Comparison of ENCODE assay signal across 10 cellular contexts in genomic region chr20:57698867-57699275, GRCh38. TPM values are rescaled to one million over a fixed set of nuclear protein-coding genes. Genes with fewer than 3 reads are reported as not detected.
DNase-seq lines count a peak whose midpoint lies in the region; FAIRE-seq lines count a peak whose summit lies in the region.
"Had no signal": no experiment of that assay in that cellular context is flagged by ENCODE, and none has a peak within 500 bp of the region (broad histone marks: within the 10 kb centered on the region; RNA-seq: fewer than 3 reads in every experiment).

No MANE protein-coding gene starts in this region.

- H2AK5ac ChIP-seq in neuronal stem cell (ENCODE audit: low read depth, low read length) = no peak overlapping the region

- peaks cover 0 to 3% (median 0%) of the 10 kb centered on the region in 3 experiments for H3K27me3 ChIP-seq in neuronal stem cell (ENCODE audit: control insufficient read depth in 3 of 3, insufficient read depth in 3 of 3, low read depth in 1 of 3, low read length in 3 of 3)

- no peak overlapping the region for H3K4ac ChIP-seq in neuronal stem cell (ENCODE audit: low read length)

- peaks cover 50% of the 10 kb centered on the region for H3K4me1 Mint-ChIP-seq in activated naive CD4-positive, alpha-beta T cell treated with anti-CD3 and anti-CD28 coated beads, Interleukin-2, amount 50 U/mL, for 24 hours
- H3K4me1 Mint-ChIP-seq in activated T-helper 1 cell treated with anti-CD3 and anti-CD28 coated beads, Interleukin-12 subunit alpha, Interleukin-12 subunit beta, Interleukin-2, Interleukin-4 antibody, amounts not matched to agents 30 ng/mL and 10 ng/mL and 1 ng/mL, durations not matched to agents 14 hours and 24 hours and 36 hours (ENCODE audit: low read depth) = peaks cover 19% of the 10 kb centered on the region

- H3K9me3 ChIP-seq in neuronal stem cell (replicated peaks in 1 of 2; ENCODE audit: control insufficient read depth in 2 of 2, insufficient read depth in 1 of 2, low read depth in 1 of 2, low read length in 2 of 2) = no peaks in the 10 kb centered on the region

- no peak for FAIRE-seq in HTR-8/SVneo (lab: Jason Lieb, UNC)

- H3K79me1 ChIP-seq in neuronal stem cell (ENCODE audit: low read depth, low read length) = no peaks in the 10 kb centered on the region

- H2BK12ac ChIP-seq in neuronal stem cell (ENCODE audit: low read length) = no peak overlapping the region

- peak overlapping the region; percentile 3 for H3K4me3 Mint-ChIP-seq in activated naive CD4-positive, alpha-beta T cell treated with anti-CD3 and anti-CD28 coated beads, Interleukin-2, amount 50 U/mL, for 24 hours
- H3K4me3 Mint-ChIP-seq in activated T-helper 1 cell treated with anti-CD3 and anti-CD28 coated beads, Interleukin-12 subunit alpha, Interleukin-12 subunit beta, Interleukin-2, Interleukin-4 antibody, amounts not matched to agents 30 ng/mL and 10 ng/mL and 1 ng/mL, durations not matched to agents 14 hours and 24 hours and 36 hours = no peak overlapping the region

- no CpG with 5 or more reads among the region's 7 CpGs for WGBS in neuronal stem cell (ENCODE audit: extremely low coverage in 2 of 2, insufficient read length in 2 of 2, insufficient replicate concordance in 1 of 2), 2 donors

- intact Hi-C loops in activated T-helper 1 cell treated with anti-CD3 and anti-CD28 coated beads, Interleukin-12 subunit alpha, Interleukin-12 subunit beta, Interleukin-2, Interleukin-4 antibody, amounts not matched to agents 30 ng/mL and 10 ng/mL and 1 ng/mL, durations not matched to agents 14 hours and 24 hours and 36 hours (cut with micrococcal nuclease) = loop anchor here (1.0 kb wide), 4 partner anchors 11 to 80 kb away; partner anchors contain the start of gene PMEPA1

- H2BK5ac ChIP-seq in neuronal stem cell (ENCODE audit: low read length) = no peak overlapping the region

- H3K23ac ChIP-seq in neuronal stem cell (ENCODE audit: low read depth, low read length, poor library complexity) = no peak overlapping the region

- no peak overlapping the region for H4K91ac ChIP-seq in neuronal stem cell (ENCODE audit: low read depth, low read length, poor library complexity)

- no peak overlapping the region for H2BK120ac ChIP-seq in neuronal stem cell (ENCODE audit: low read depth, low read length)

- H3K4me1 ChIP-seq in neuronal stem cell (ENCODE audit: control insufficient read depth in 2 of 2, insufficient read depth in 1 of 2, low read depth in 1 of 2, low read length in 2 of 2) = no peaks in the 10 kb centered on the region

- H3K4me3 ChIP-seq in neuronal stem cell (ENCODE audit: low read length in 2 of 2) = peak overlapping the region in 1 of 2 donors; percentile 52

- H3K4me2 ChIP-seq in neuronal stem cell (ENCODE audit: insufficient read depth, low read length, poor library complexity, severe bottlenecking) = no peak overlapping the region

- no peak overlapping the region for H3K18ac ChIP-seq in neuronal stem cell (ENCODE audit: low read length)

- H3K9ac ChIP-seq in neuronal stem cell (ENCODE audit: low read depth, low read length, poor library complexity) = no peak overlapping the region

- H3K27me3 Mint-ChIP-seq in activated naive CD4-positive, alpha-beta T cell treated with anti-CD3 and anti-CD28 coated beads, Interleukin-2, amount 50 U/mL, for 24 hours = no peaks in the 10 kb centered on the region
- peaks cover 12% of the 10 kb centered on the region for H3K27me3 Mint-ChIP-seq in activated T-helper 1 cell treated with anti-CD3 and anti-CD28 coated beads, Interleukin-12 subunit alpha, Interleukin-12 subunit beta, Interleukin-2, Interleukin-4 antibody, amounts not matched to agents 30 ng/mL and 10 ng/mL and 1 ng/mL, durations not matched to agents 14 hours and 24 hours and 36 hours (ENCODE audit: insufficient read depth)

- no peak overlapping the region for H3K27ac Mint-ChIP-seq in activated naive CD4-positive, alpha-beta T cell treated with anti-CD3 and anti-CD28 coated beads, Interleukin-2, amount 50 U/mL, for 24 hours
- H3K27ac Mint-ChIP-seq in activated T-helper 1 cell treated with anti-CD3 and anti-CD28 coated beads, Interleukin-12 subunit alpha, Interleukin-12 subunit beta, Interleukin-2, Interleukin-4 antibody, amounts not matched to agents 30 ng/mL and 10 ng/mL and 1 ng/mL, durations not matched to agents 14 hours and 24 hours and 36 hours = no peak overlapping the region

- no peak overlapping the region for H2AFZ ChIP-seq in neuronal stem cell (ENCODE audit: low read length)

- peak overlapping the region; percentile 14 for H3K14ac ChIP-seq in neuronal stem cell (ENCODE audit: low read length)

- no peak overlapping the region for H3K27ac ChIP-seq in neuronal stem cell (replicated peaks; ENCODE audit: low read length)

- H3K36me3 ChIP-seq in neuronal stem cell (replicated peaks in 1 of 2; ENCODE audit: control insufficient read depth in 2 of 2, insufficient read depth in 2 of 2, low read length in 2 of 2) = no peaks in the 10 kb centered on the region

- H4K8ac ChIP-seq in neuronal stem cell (ENCODE audit: low read depth, low read length) = no peak overlapping the region

- no peaks in the 10 kb centered on the region for H3K36me3 Mint-ChIP-seq in activated naive CD4-positive, alpha-beta T cell treated with anti-CD3 and anti-CD28 coated beads, Interleukin-2, amount 50 U/mL, for 24 hours
- no peaks in the 10 kb centered on the region for H3K36me3 Mint-ChIP-seq in activated T-helper 1 cell treated with anti-CD3 and anti-CD28 coated beads, Interleukin-12 subunit alpha, Interleukin-12 subunit beta, Interleukin-2, Interleukin-4 antibody, amounts not matched to agents 30 ng/mL and 10 ng/mL and 1 ng/mL, durations not matched to agents 14 hours and 24 hours and 36 hours (ENCODE audit: low read depth)

- no peak overlapping the region for H2BK15ac ChIP-seq in neuronal stem cell (ENCODE audit: low read length)

- no peaks in the 10 kb centered on the region for H3K9me3 Mint-ChIP-seq in activated naive CD4-positive, alpha-beta T cell treated with anti-CD3 and anti-CD28 coated beads, Interleukin-2, amount 50 U/mL, for 24 hours
- H3K9me3 Mint-ChIP-seq in activated T-helper 1 cell treated with anti-CD3 and anti-CD28 coated beads, Interleukin-12 subunit alpha, Interleukin-12 subunit beta, Interleukin-2, Interleukin-4 antibody, amounts not matched to agents 30 ng/mL and 10 ng/mL and 1 ng/mL, durations not matched to agents 14 hours and 24 hours and 36 hours = no peaks in the 10 kb centered on the region

- DNase-seq in Daoy (ENCODE audit: low read depth) (peak; percentile 88), HTR-8/SVneo (ENCODE audit: insufficient read length, low spot score) (peak; percentile 65), neuronal stem cell (ENCODE audit: low spot score) (no peak), UCSD-AML1 (lab: John Stamatoyannopoulos, UW; ENCODE audit: unreplicated experiment) (no peak), NCI-H82 (lab: John Stamatoyannopoulos, UW) (no peak), T-helper 9 cell (no peak)
- no peak for DNase-seq in activated T-helper 1 cell treated with anti-CD3 and anti-CD28 coated beads, Interleukin-12 subunit alpha, Interleukin-12 subunit beta, Interleukin-2, Interleukin-4 antibody, amounts not matched to agents 30 ng/mL and 10 ng/mL and 1 ng/mL, durations not matched to agents 14 hours and 24 hours and 36 hours (ENCODE audit: low spot score)
- DNase-seq: GDM1, NCI-H1092 treated with DMSO at 0.1 percent for 48 hours had no signal

RNA-seq across cellular contexts. Expression of gene PMEPA1, which starts 10.9 kb away (rescaled TPM):
- total RNA-seq in Daoy (2014; rRNA removed; shearing (Covaris generic)) = 11.0 and 12.2 TPM in 2 replicates
- polyA plus RNA-seq in neuronal stem cell (2013, experiment 1 of 2) = 0.10 TPM
- polyA plus RNA-seq in neuronal stem cell (2013, experiment 2 of 2) = 0.08 TPM
- total RNA-seq in activated T-helper 1 cell treated with anti-CD3 and anti-CD28 coated beads, Interleukin-12 subunit alpha, Interleukin-12 subunit beta, Interleukin-2, Interleukin-4 antibody, amounts not matched to agents 30 ng/mL and 10 ng/mL and 1 ng/mL, durations not matched to agents 14 hours and 24 hours and 36 hours = 0.57 and 0.66 TPM in 2 replicates

Comparison
In these comparisons a context has a peak if more than half of its experiments do, and no peak if none do; other contexts are left out.
1. DNase-seq: peak in Daoy (single experiment) and HTR-8/SVneo (single experiment); none in neuronal stem cell (single experiment), UCSD-AML1 (single experiment), NCI-H82 (single experiment), activated T-helper 1 cell treated with anti-CD3 and anti-CD28 coated beads, Interleukin-12 subunit alpha, Interleukin-12 subunit beta, Interleukin-2, Interleukin-4 antibody, amounts not matched to agents 30 ng/mL and 10 ng/mL and 1 ng/mL, durations not matched to agents 14 hours and 24 hours and 36 hours (single experiment) and T-helper 9 cell (single experiment).